In the genomic region with DNA sequence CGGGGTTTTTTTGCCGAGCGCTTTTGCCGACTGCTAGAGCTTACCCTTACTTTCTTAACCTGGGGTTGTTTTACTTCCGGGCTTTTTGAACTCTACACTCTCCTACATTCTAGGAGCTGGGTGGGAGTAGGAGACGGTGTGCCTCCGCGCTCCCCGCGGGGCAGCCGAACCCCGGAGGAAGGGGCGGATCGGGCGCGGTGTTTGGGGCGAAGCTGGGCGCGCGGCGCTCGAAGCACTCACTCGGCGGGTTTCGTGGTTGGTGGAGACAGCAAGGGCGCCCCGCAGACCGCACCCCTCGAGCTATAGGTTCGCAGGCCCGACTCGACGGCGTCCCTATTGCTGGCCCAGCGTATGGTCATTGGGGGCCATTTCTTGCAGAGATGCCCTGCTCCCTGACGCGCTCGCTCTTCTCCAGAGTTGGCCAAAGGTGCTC, we compare ENCODE assay signal across 1 cellular context.
TF ChIP-seq lines count a peak whose summit lies in the region.

No MANE protein-coding gene starts in this region.

TF ChIP-seq in HepG2, 621 proteins besides CTCF, POLR2A, EP300 and RAD21 (continued from another document):
- TF ChIP-seq TFDP1 (CRISPR knock-in tag; IDR thresholded peaks at IDR 0.05; ENCODE audit: borderline replicate concordance) (peak; percentile 84; the same call in 1 of the 2 replicates), IKZF4 (CRISPR knock-in tag; IDR thresholded peaks at IDR 0.05; ENCODE audit: borderline replicate concordance, low read depth, not compliant biosample characterization) (peak; percentile 75), RBFOX2 (IDR thresholded peaks at IDR 0.05; ENCODE audit: low read depth, low read length) (peak; percentile 90), ZIK1 (CRISPR knock-in tag; IDR thresholded peaks at IDR 0.05; ENCODE audit: borderline replicate concordance, low read depth) (no peak), SSRP1 (CRISPR knock-in tag; IDR thresholded peaks at IDR 0.05) (no peak), NCOR1 (IDR thresholded peaks at IDR 0.05; ENCODE audit: borderline replicate concordance, low read length) (0 out of 2 replicates have a peak, but pooled peaks have one; percentile 39), NFYC (CRISPR knock-in tag; IDR thresholded peaks at IDR 0.05) (peak; percentile 18; the same call in 1 of the 2 replicates), ZNF644 (CRISPR knock-in tag; IDR thresholded peaks at IDR 0.05; ENCODE audit: low read depth) (peak; percentile 11; the same call in 1 of the 2 replicates), ZNF33B (CRISPR knock-in tag; IDR thresholded peaks at IDR 0.05) (no peak), MAFK (conservative IDR thresholded peaks at IDR 0.05 in 1 of 2, IDR thresholded peaks at IDR 0.05 in 1 of 2; ENCODE audit: low read length in 2 of 2) (no peak), ZNF768 (CRISPR knock-in tag; IDR thresholded peaks at IDR 0.05) (peak; percentile 43; the same call in 1 of the 2 replicates), ZNF362 (CRISPR knock-in tag; IDR thresholded peaks at IDR 0.05; ENCODE audit: borderline replicate concordance) (no peak), ZBTB3 (CRISPR knock-in tag; IDR thresholded peaks at IDR 0.05; ENCODE audit: borderline replicate concordance, low read depth) (no peak), MED1 (CRISPR knock-in tag; IDR thresholded peaks at IDR 0.05) (no peak), SP4 (CRISPR knock-in tag; IDR thresholded peaks at IDR 0.05) (0 out of 2 replicates have a peak, but pooled peaks have one; percentile 17), ZNF549 (CRISPR knock-in tag; IDR thresholded peaks at IDR 0.05) (no peak), ZNF205 (CRISPR knock-in tag; IDR thresholded peaks at IDR 0.05) (no peak), MIER2 (CRISPR knock-in tag; IDR thresholded peaks at IDR 0.05) (no peak), UBTF (CRISPR knock-in tag; IDR thresholded peaks at IDR 0.05) (peak; percentile 79; the same call in 1 of the 2 replicates), RFX3 (CRISPR knock-in tag; IDR thresholded peaks at IDR 0.05) (no peak), ZNF777 (CRISPR knock-in tag; IDR thresholded peaks at IDR 0.05) (peak; percentile 90), ZFP91 (CRISPR knock-in tag; IDR thresholded peaks at IDR 0.05; ENCODE audit: borderline replicate concordance) (peak; percentile 62; the same call in 1 of the 2 replicates), KDM2A (CRISPR knock-in tag; IDR thresholded peaks at IDR 0.05; ENCODE audit: borderline replicate concordance, low read depth) (0 out of 2 replicates have a peak, but pooled peaks have one; percentile 21), ZNF343 (CRISPR knock-in tag; IDR thresholded peaks at IDR 0.05) (no peak), ZNF180 (CRISPR knock-in tag; IDR thresholded peaks at IDR 0.05; ENCODE audit: borderline replicate concordance, low read depth) (no peak), ZNF589 (CRISPR knock-in tag; conservative IDR thresholded peaks at IDR 0.05) (no peak), EHMT2 (IDR thresholded peaks at IDR 0.05; ENCODE audit: borderline replicate concordance, low read depth, low read length) (no peak), ASH2L (IDR thresholded peaks at IDR 0.05; ENCODE audit: insufficient read length, low read depth, low read length) (peak; percentile 59), ZNF12 (CRISPR knock-in tag; IDR thresholded peaks at IDR 0.05) (no peak), ZNF30 (CRISPR knock-in tag; IDR thresholded peaks at IDR 0.05) (0 out of 2 replicates have a peak, but pooled peaks have one; percentile 25), MAF1 (CRISPR knock-in tag; IDR thresholded peaks at IDR 0.05; ENCODE audit: borderline replicate concordance) (no peak), TGIF2 (CRISPR knock-in tag; IDR thresholded peaks at IDR 0.05) (no peak), ZNF660 (CRISPR knock-in tag; IDR thresholded peaks at IDR 0.05; ENCODE audit: borderline replicate concordance, low read depth) (no peak)
- TF ChIP-seq, protein P1, sequence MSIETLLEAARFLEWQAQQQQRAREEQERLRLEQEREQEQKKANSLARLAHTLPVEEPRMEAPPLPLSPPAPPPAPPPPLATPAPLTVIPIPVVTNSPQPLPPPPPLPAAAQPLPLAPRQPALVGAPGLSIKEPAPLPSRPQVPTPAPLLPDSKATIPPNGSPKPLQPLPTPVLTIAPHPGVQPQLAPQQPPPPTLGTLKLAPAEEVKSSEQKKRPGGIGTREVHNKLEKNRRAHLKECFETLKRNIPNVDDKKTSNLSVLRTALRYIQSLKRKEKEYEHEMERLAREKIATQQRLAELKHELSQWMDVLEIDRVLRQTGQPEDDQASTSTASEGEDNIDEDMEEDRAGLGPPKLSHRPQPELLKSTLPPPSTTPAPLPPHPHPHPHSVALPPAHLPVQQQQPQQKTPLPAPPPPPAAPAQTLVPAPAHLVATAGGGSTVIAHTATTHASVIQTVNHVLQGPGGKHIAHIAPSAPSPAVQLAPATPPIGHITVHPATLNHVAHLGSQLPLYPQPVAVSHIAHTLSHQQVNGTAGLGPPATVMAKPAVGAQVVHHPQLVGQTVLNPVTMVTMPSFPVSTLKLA (IDR thresholded peaks at IDR 0.05), result peak; percentile 6; the same call in 1 of the 2 replicates
